10 cellular contexts compared by ENCODE assay signal in genomic region chr2:20682166-20682565, GRCh38. TPM values are rescaled to one million over a fixed set of nuclear protein-coding genes. Genes with fewer than 3 reads are reported as not detected.
A peak's percentile ranks its signal among the peaks of the same experiment; 100 is the strongest.
DNase-seq lines count a peak whose midpoint lies in the region; ATAC-seq, FAIRE-seq and TF ChIP-seq lines count a peak whose summit lies in the region.
"Had no signal": no experiment of that assay in that cellular context is flagged by ENCODE, and none has a peak within 500 bp of the region (broad histone marks: within the 10 kb centered on the region; RNA-seq: fewer than 3 reads in every experiment).

No MANE protein-coding gene starts in this region.

- no peak for TF ChIP-seq POLR2A in HepG2 (IDR thresholded peaks at IDR 0.05; ENCODE audit: insufficient read depth in 1 of 2, low read depth in 2 of 2, low read length in 2 of 2)
- TF ChIP-seq POLR2A in suprapubic skin (IDR thresholded peaks at IDR 0.05), result no peak

- CTCF ChIA-PET in HepG2 (lab: Yijun Ruan, JAX; ENCODE audit: low intra/inter-chr PET ratio, low total read pairs), result interaction anchor here (0.7 to 2.8 kb wide), 5 partner anchors 22 to 281 kb away, joined by 3 to 15 read pairs (median 4); no protein-coding TSS in a partner anchor

- no peaks in the 10 kb centered on the region for H3K9me3 Mint-ChIP-seq in activated naive CD4-positive, alpha-beta T cell treated with anti-CD3 and anti-CD28 coated beads, Interleukin-2, amount 50 U/mL, for 72 hours
- H3K9me3 Mint-ChIP-seq: stimulated activated naive CD8-positive, alpha-beta T cell treated with anti-CD3 and anti-CD28 coated beads, Interleukin-15, Interleukin-2, amounts not matched to agents 100 ng/mL and 50 ng/mL, for 24 hours had no signal

- no TSS peak for BruUV-seq in HepG2 (replicated peaks; lab: Mats Ljungman, UMichigan)

- peak; percentile 6 for TF ChIP-seq CTCF in GM20000 (IDR thresholded peaks at IDR 0.05; ENCODE audit: extremely low read depth, missing control alignments)
- peak; percentile 49 to 75 (median 57) for TF ChIP-seq CTCF in ascending aorta (IDR thresholded peaks at IDR 0.05)
- TF ChIP-seq CTCF in HepG2 (CRISPR knock-in tag; IDR thresholded peaks at IDR 0.05), result peak; percentile 82
- no peak for TF ChIP-seq CTCF in suprapubic skin (IDR thresholded peaks at IDR 0.05)

- H3K27ac ChIP-seq in ascending aorta (peak overlapping the region in 1 of 2 donors; percentile 34), HepG2 (ENCODE audit: extremely low read length, insufficient read depth, low read length) (no peak overlapping the region), suprapubic skin (no peak overlapping the region)
- H3K27ac ChIP-seq: epithelial cell of prostate had no signal

- TF ChIP-seq RAD21 in HepG2 (CRISPR knock-in tag; IDR thresholded peaks at IDR 0.05), result peak; percentile 82

- no peak overlapping the region for H3K4me2 ChIP-seq in HepG2 (ENCODE audit: low read depth, low read length)

- peak; percentile 43 for ATAC-seq in HepG2
- no peak for ATAC-seq in activated naive CD4-positive, alpha-beta T cell treated with anti-CD3 and anti-CD28 coated beads, Interleukin-2, amount 50 U/mL, for 72 hours

- intact Hi-C loops in ascending aorta (cut with DNase I), result loop anchor here (1.0 to 10.0 kb wide), 5 partner anchors 73 to 633 kb away; no protein-coding TSS in a partner anchor
- intact Hi-C loops in HepG2 (cut with micrococcal nuclease; ENCODE audit: unreplicated experiment), result loop anchor here (1.0 kb wide), 1 partner anchor 281 kb away; no protein-coding TSS in a partner anchor

- H3K79me2 ChIP-seq in HepG2 (ENCODE audit: insufficient read depth, low read length), result no peaks in the 10 kb centered on the region

- H3K27ac Mint-ChIP-seq in activated naive CD4-positive, alpha-beta T cell treated with anti-CD3 and anti-CD28 coated beads, Interleukin-2, amount 50 U/mL, for 72 hours, result peak overlapping the region in 1 of 2 donors; percentile 76

- 77% methylated on average over 6 of the region's 6 CpGs for WGBS in HepG2 (ENCODE audit: low lambda C conversion rate)
- WGBS in suprapubic skin, result 74% methylated on average over 6 of the region's 6 CpGs

- H4K20me1 ChIP-seq in HepG2 (ENCODE audit: insufficient read depth, low read length), result no peaks in the 10 kb centered on the region

- POLR2A ChIA-PET in HepG2 (lab: Yijun Ruan, JAX), result no interaction called here

- H3K4me1 ChIP-seq in ascending aorta, result peaks cover 5 to 24% of the 10 kb centered on the region in 2 donors
- peaks cover 33% of the 10 kb centered on the region for H3K4me1 ChIP-seq in HepG2 (ENCODE audit: insufficient read depth, low read length)
- H3K4me1 ChIP-seq in suprapubic skin, result no peaks in the 10 kb centered on the region

- peak; percentile 47 for DNase-seq in AG08395 (ENCODE audit: low spot score)
- no peak for DNase-seq in GM20000 (ENCODE audit: low spot score)
- no peak for DNase-seq in ascending aorta (ENCODE audit: low spot score in 2 of 2)
- peak; percentile 47 for DNase-seq in HepG2 (ENCODE audit: low spot score)
- DNase-seq in OCI-M2 (lab: John Stamatoyannopoulos, UW; ENCODE audit: unreplicated experiment), result no peak
- DNase-seq in suprapubic skin (ENCODE audit: low spot score in 2 of 2), result no peak
- no peak for DNase-seq in NCI-H1417 (lab: John Stamatoyannopoulos, UW)
- DNase-seq in activated naive CD4-positive, alpha-beta T cell treated with anti-CD3 and anti-CD28 coated beads, Interleukin-2, amount 50 U/mL, for 72 hours (ENCODE audit: low spot score in 2 of 2), result no peak

- in situ Hi-C loops in HepG2 (cut with HindIII; ENCODE audit: extremely low pct_ligation_motif_present, low pct_unique_long_range_greater_than_20kb), result loop anchor here (5.0 kb wide), 1 partner anchor 85 kb away; no protein-coding TSS in a partner anchor

- peaks cover 0 to 8% of the 10 kb centered on the region in 2 donors for H3K36me3 Mint-ChIP-seq in activated naive CD4-positive, alpha-beta T cell treated with anti-CD3 and anti-CD28 coated beads, Interleukin-2, amount 50 U/mL, for 72 hours

- TF ChIP-seq EP300 in HepG2 (IDR thresholded peaks at IDR 0.05; ENCODE audit: low read depth in 2 of 2, low read length in 2 of 2) (no peak), HepG2 (CRISPR knock-in tag; IDR thresholded peaks at IDR 0.05; ENCODE audit: borderline replicate concordance) (no peak), suprapubic skin (IDR thresholded peaks at IDR 0.05) (no peak)

- no peak overlapping the region for H3K9ac ChIP-seq in HepG2 (ENCODE audit: insufficient read depth, low read depth, low read length)

- FAIRE-seq in HepG2 (lab: Jason Lieb, UNC), result peak; percentile 73

- H3K36me3 ChIP-seq in ascending aorta (peaks cover 0 to 48% of the 10 kb centered on the region in 2 donors), HepG2 (replicated peaks in 1 of 2; ENCODE audit: control insufficient read depth in 1 of 2, insufficient read depth in 2 of 2, low read length in 2 of 2) (peaks cover 14 to 33% of the 10 kb centered on the region in 2 experiments; a peak in 4 of 5 replicates), suprapubic skin (peaks cover 23% of the 10 kb centered on the region)

- H3K4me3 ChIP-seq in ascending aorta, result no peak overlapping the region
- no peak overlapping the region for H3K4me3 ChIP-seq in HepG2 (replicated peaks in 1 of 3; ENCODE audit: insufficient read depth in 1 of 3, low read depth in 2 of 3, low read length in 3 of 3)
- H3K4me3 ChIP-seq in suprapubic skin, result no peak overlapping the region

- H3K27me3 ChIP-seq in ascending aorta (no peaks in the 10 kb centered on the region), HepG2 (ENCODE audit: control insufficient read depth in 1 of 2, insufficient read depth in 2 of 2, low read length in 2 of 2) (no peaks in the 10 kb centered on the region), suprapubic skin (no peaks in the 10 kb centered on the region)

- H3K9me3 ChIP-seq in ascending aorta (no peaks in the 10 kb centered on the region), HepG2 (ENCODE audit: low read length) (no peaks in the 10 kb centered on the region), suprapubic skin (no peaks in the 10 kb centered on the region)

- H2AFZ ChIP-seq in HepG2 (ENCODE audit: low read length), result no peak overlapping the region

TF ChIP-seq in HepG2, 621 proteins besides CTCF, POLR2A, EP300 and RAD21 (continues in another document):
- TF ChIP-seq ZNF607 (CRISPR knock-in tag; IDR thresholded peaks at IDR 0.05; ENCODE audit: borderline replicate concordance), result no peak

RNA-seq across cellular contexts. Expression of gene GDF7, which starts 15.2 kb away (rescaled TPM):
- total RNA-seq in ascending aorta (11.6 TPM), HepG2 (2016; rRNA removed; fragmentation: Illumina TruSeq; extraction: Trizol) (10.2 and 15.0 TPM in 2 replicates), suprapubic skin (1 to 10 TPM; 1.9 to 3.1 (median 2.4) TPM)
- total RNA-seq in HepG2 (2016; cell fraction: cytosol; rRNA removed; fragmentation: Illumina TruSeq; extraction: Trizol; ENCODE audit: low read depth), result 1.6 and 1.8 TPM in 2 replicates
- 9.2 and 15.1 TPM in 2 replicates for total RNA-seq in HepG2 (2016; cell fraction: insoluble cytoplasmic fraction; rRNA removed; fragmentation: Illumina TruSeq; extraction: Trizol)
- total RNA-seq in HepG2 (2016; cell fraction: membrane; rRNA removed; fragmentation: Illumina TruSeq; extraction: Trizol), result 5.3 and 5.6 TPM in 2 replicates
- 16.7 and 18.1 TPM in 2 replicates for total RNA-seq in HepG2 (2016; cell fraction: nucleus; rRNA removed; fragmentation: Illumina TruSeq; extraction: Trizol)
- polyA plus RNA-seq in HepG2 (2011; rRNA removed), result 1.6 and 3.0 TPM in 2 replicates
- 1.5 and 1.9 TPM in 2 replicates for polyA plus RNA-seq in HepG2 (2011; cell fraction: cytosol; rRNA removed)
- polyA plus RNA-seq in HepG2 (2011; cell fraction: nucleus; rRNA removed), result 6.3 and 9.6 TPM in 2 replicates
- 4.5 and 5.8 TPM in 2 replicates for polyA plus RNA-seq in HepG2 (2012)
- polyA plus RNA-seq in HepG2 (2016; cell fraction: cytosol; fragmentation: Illumina TruSeq; extraction: Trizol; ENCODE audit: low read depth), result 0.75 and 0.80 TPM in 2 replicates
- 5.6 and 5.9 TPM in 2 replicates for polyA plus RNA-seq in HepG2 (2016; cell fraction: insoluble cytoplasmic fraction; fragmentation: Illumina TruSeq; extraction: Trizol; ENCODE audit: low read depth)
- 2.3 and 2.7 TPM in 2 replicates for polyA plus RNA-seq in HepG2 (2016; cell fraction: membrane; fragmentation: Illumina TruSeq; extraction: Trizol; ENCODE audit: low read depth)
- 19.8 and 21.2 TPM in 2 replicates for polyA plus RNA-seq in HepG2 (2016; cell fraction: nucleus; fragmentation: Illumina TruSeq; extraction: Trizol; ENCODE audit: insufficient read depth, low read depth)
- 5.0 TPM in 1 of 2 replicates, not detected in the other for polyA minus RNA-seq in HepG2 (2011; rRNA and poly(A)+ RNA removed; ENCODE audit: low replicate concordance)
- 2.5 and 4.1 TPM in 2 replicates for polyA minus RNA-seq in HepG2 (2011; cell fraction: cytosol; rRNA and poly(A)+ RNA removed)
- polyA minus RNA-seq in HepG2 (2011; cell fraction: nucleus; rRNA and poly(A)+ RNA removed), result 2.4 and 4.5 TPM in 2 replicates
- under 1 TPM in 1 of 2 donors, not detected in 1; 0.07 TPM for total RNA-seq in activated naive CD4-positive, alpha-beta T cell treated with anti-CD3 and anti-CD28 coated beads, Interleukin-2, amount 50 U/mL, for 72 hours

RNA-seq across cellular contexts. Expression of gene HS1BP3, which starts 31.3 kb away (rescaled TPM):
- 40.0 TPM for total RNA-seq in ascending aorta
- 22.0 and 22.8 TPM in 2 replicates for total RNA-seq in HepG2 (2016; rRNA removed; fragmentation: Illumina TruSeq; extraction: Trizol)
- 4.7 and 4.9 TPM in 2 replicates for total RNA-seq in HepG2 (2016; cell fraction: cytosol; rRNA removed; fragmentation: Illumina TruSeq; extraction: Trizol; ENCODE audit: low read depth)
- 18.5 and 23.5 TPM in 2 replicates for total RNA-seq in HepG2 (2016; cell fraction: insoluble cytoplasmic fraction; rRNA removed; fragmentation: Illumina TruSeq; extraction: Trizol)
- total RNA-seq in HepG2 (2016; cell fraction: membrane; rRNA removed; fragmentation: Illumina TruSeq; extraction: Trizol), result 12.9 and 13.2 TPM in 2 replicates
- total RNA-seq in HepG2 (2016; cell fraction: nucleus; rRNA removed; fragmentation: Illumina TruSeq; extraction: Trizol), result 16.8 and 19.0 TPM in 2 replicates
- 15.2 and 17.3 TPM in 2 replicates for polyA plus RNA-seq in HepG2 (2011; rRNA removed)
- 9.2 and 11.9 TPM in 2 replicates for polyA plus RNA-seq in HepG2 (2011; cell fraction: cytosol; rRNA removed)
- 20.1 and 23.4 TPM in 2 replicates for polyA plus RNA-seq in HepG2 (2011; cell fraction: nucleus; rRNA removed)
- 13.4 and 14.5 TPM in 2 replicates for polyA plus RNA-seq in HepG2 (2012)
- 5.3 and 5.4 TPM in 2 replicates for polyA plus RNA-seq in HepG2 (2016; cell fraction: cytosol; fragmentation: Illumina TruSeq; extraction: Trizol; ENCODE audit: low read depth)
- polyA plus RNA-seq in HepG2 (2016; cell fraction: insoluble cytoplasmic fraction; fragmentation: Illumina TruSeq; extraction: Trizol; ENCODE audit: low read depth), result 19.1 and 22.3 TPM in 2 replicates
- polyA plus RNA-seq in HepG2 (2016; cell fraction: membrane; fragmentation: Illumina TruSeq; extraction: Trizol; ENCODE audit: low read depth), result 8.7 and 10.7 TPM in 2 replicates
- 19.4 and 22.9 TPM in 2 replicates for polyA plus RNA-seq in HepG2 (2016; cell fraction: nucleus; fragmentation: Illumina TruSeq; extraction: Trizol; ENCODE audit: insufficient read depth, low read depth)
- polyA minus RNA-seq in HepG2 (2011; rRNA and poly(A)+ RNA removed; ENCODE audit: low replicate concordance), result 14.3 and 29.5 TPM in 2 replicates
- polyA minus RNA-seq in HepG2 (2011; cell fraction: cytosol; rRNA and poly(A)+ RNA removed), result 11.9 and 13.8 TPM in 2 replicates
- polyA minus RNA-seq in HepG2 (2011; cell fraction: nucleus; rRNA and poly(A)+ RNA removed), result 28.6 and 28.8 TPM in 2 replicates
- total RNA-seq in suprapubic skin, result 10 to 100 TPM; 23.3 to 38.2 (median 34.2) TPM
- total RNA-seq in activated naive CD4-positive, alpha-beta T cell treated with anti-CD3 and anti-CD28 coated beads, Interleukin-2, amount 50 U/mL, for 72 hours, result 1 to 10 TPM; 6.1 to 7.9 TPM

Comparison
In these comparisons a context has a peak if more than half of its experiments do, and no peak if none do; other contexts are left out.
1. DNase-seq: peak in AG08395 (single experiment) and HepG2 (single experiment); none in GM20000 (single experiment), ascending aorta (0 of 2), OCI-M2 (single experiment), suprapubic skin (0 of 2), NCI-H1417 (0 of 3) and activated naive CD4-positive, alpha-beta T cell treated with anti-CD3 and anti-CD28 coated beads, Interleukin-2, amount 50 U/mL, for 72 hours (0 of 2).
2. CTCF ChIP-seq: peak in GM20000 (single experiment), ascending aorta (3 of 3) and HepG2 (single experiment); none in suprapubic skin (0 of 2).